Comparison of ENCODE assay signal across 2 cellular contexts in the genomic region with DNA sequence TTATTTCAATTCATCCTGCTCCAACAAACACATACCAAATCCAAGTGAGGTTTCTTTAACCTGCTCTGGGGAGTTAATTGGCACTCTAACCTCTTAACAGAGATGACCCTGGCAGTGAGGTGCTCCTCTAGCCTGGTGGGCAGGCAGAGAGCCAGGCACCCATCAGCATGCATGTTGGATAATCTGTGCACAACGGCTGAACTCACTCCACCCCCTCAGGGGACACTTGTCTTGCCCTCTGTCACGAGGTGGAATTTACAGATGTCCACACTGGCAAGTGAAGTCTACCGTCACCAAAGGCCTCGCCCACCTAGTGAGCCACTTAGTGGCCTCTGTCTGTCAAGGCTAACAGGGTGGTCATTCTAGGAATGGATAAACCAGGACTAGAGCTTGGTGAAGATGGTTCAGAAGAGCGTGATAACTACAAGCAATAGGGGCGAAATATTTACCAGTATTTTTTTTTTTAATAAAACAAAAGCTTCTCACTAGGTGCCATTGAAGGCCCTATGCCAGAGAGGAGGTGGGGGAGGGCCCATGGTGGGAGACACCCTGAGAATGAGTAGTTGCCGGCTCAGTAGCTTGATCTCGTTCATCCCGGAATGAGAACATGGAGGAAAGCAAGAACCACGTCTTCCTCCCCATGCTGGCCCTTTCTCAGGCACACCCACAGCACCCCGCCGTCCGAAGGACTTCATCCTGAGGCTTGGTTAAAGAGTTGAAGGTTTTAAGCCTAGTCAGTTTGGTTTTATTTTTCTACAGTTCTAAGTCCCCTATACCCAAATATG.
TF ChIP-seq lines count a peak whose summit lies in the region.

No MANE protein-coding gene starts in this region.

TF ChIP-seq in IMR-90, 13 proteins besides CTCF, POLR2A, EP300 and RAD21:
- TF ChIP-seq RFX5 (IDR thresholded peaks at IDR 0.05; ENCODE audit: low read depth, low read length): no peak
- TF ChIP-seq RCOR1 (IDR thresholded peaks at IDR 0.05; ENCODE audit: insufficient replicate concordance, low read length): no peak
- TF ChIP-seq MAZ (IDR thresholded peaks at IDR 0.05; ENCODE audit: borderline replicate concordance, low read depth, low read length): no peak
- no peak for TF ChIP-seq SMC3 (IDR thresholded peaks at IDR 0.05; ENCODE audit: low read depth, low read length)
- no peak for TF ChIP-seq CEBPB (IDR thresholded peaks at IDR 0.05; ENCODE audit: low read depth, low read length)
- TF ChIP-seq, protein P1, sequence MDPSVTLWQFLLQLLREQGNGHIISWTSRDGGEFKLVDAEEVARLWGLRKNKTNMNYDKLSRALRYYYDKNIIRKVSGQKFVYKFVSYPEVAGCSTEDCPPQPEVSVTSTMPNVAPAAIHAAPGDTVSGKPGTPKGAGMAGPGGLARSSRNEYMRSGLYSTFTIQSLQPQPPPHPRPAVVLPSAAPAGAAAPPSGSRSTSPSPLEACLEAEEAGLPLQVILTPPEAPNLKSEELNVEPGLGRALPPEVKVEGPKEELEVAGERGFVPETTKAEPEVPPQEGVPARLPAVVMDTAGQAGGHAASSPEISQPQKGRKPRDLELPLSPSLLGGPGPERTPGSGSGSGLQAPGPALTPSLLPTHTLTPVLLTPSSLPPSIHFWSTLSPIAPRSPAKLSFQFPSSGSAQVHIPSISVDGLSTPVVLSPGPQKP (IDR thresholded peaks at IDR 0.05; ENCODE audit: borderline replicate concordance, low read depth, low read length): no peak
- TF ChIP-seq FOS (IDR thresholded peaks at IDR 0.05; ENCODE audit: low read depth, low read length): no peak
- no peak for TF ChIP-seq CHD1 (IDR thresholded peaks at IDR 0.05; ENCODE audit: low read depth, low read length)
- TF ChIP-seq MAFK (IDR thresholded peaks at IDR 0.05; ENCODE audit: low read depth, low read length): no peak
- no peak for TF ChIP-seq NFE2L2 (IDR thresholded peaks at IDR 0.05; ENCODE audit: low read depth, low read length)
- TF ChIP-seq BHLHE40 (IDR thresholded peaks at IDR 0.05; ENCODE audit: low read depth, low read length): no peak
- TF ChIP-seq, protein P2, sequence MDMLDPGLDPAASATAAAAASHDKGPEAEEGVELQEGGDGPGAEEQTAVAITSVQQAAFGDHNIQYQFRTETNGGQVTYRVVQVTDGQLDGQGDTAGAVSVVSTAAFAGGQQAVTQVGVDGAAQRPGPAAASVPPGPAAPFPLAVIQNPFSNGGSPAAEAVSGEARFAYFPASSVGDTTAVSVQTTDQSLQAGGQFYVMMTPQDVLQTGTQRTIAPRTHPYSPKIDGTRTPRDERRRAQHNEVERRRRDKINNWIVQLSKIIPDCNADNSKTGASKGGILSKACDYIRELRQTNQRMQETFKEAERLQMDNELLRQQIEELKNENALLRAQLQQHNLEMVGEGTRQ (IDR thresholded peaks at IDR 0.05; ENCODE audit: low read depth, low read length): no peak
- no peak for TF ChIP-seq MXI1 (IDR thresholded peaks at IDR 0.05; ENCODE audit: borderline replicate concordance, low read depth, low read length)

TF ChIP-seq in GM12878, 131 proteins besides CTCF, POLR2A, EP300 and RAD21:
- no peak for TF ChIP-seq SUZ12 (IDR thresholded peaks at IDR 0.05; ENCODE audit: unreplicated experiment)
- no peak for TF ChIP-seq BHLHE40 (IDR thresholded peaks at IDR 0.05; ENCODE audit: borderline replicate concordance in 1 of 2, low read depth in 2 of 2, low read length in 1 of 2)
- no peak for TF ChIP-seq ZNF274 (IDR thresholded peaks at IDR 0.05; ENCODE audit: insufficient read depth, insufficient read length)
- no peak for TF ChIP-seq BMI1 (IDR thresholded peaks at IDR 0.05; ENCODE audit: borderline replicate concordance)
- no peak for TF ChIP-seq ZNF24 (IDR thresholded peaks at IDR 0.05)
- TF ChIP-seq SREBF1 (IDR thresholded peaks at IDR 0.05; ENCODE audit: low read length): no peak
- TF ChIP-seq FOS (IDR thresholded peaks at IDR 0.05; ENCODE audit: borderline replicate concordance, extremely low read depth, insufficient read length): no peak
- no peak for TF ChIP-seq MYB (IDR thresholded peaks at IDR 0.05; ENCODE audit: borderline replicate concordance, low read depth, low read length)
- TF ChIP-seq IRF4 (IDR thresholded peaks at IDR 0.05; ENCODE audit: low read depth, low read length): no peak
